In the genomic region with DNA sequence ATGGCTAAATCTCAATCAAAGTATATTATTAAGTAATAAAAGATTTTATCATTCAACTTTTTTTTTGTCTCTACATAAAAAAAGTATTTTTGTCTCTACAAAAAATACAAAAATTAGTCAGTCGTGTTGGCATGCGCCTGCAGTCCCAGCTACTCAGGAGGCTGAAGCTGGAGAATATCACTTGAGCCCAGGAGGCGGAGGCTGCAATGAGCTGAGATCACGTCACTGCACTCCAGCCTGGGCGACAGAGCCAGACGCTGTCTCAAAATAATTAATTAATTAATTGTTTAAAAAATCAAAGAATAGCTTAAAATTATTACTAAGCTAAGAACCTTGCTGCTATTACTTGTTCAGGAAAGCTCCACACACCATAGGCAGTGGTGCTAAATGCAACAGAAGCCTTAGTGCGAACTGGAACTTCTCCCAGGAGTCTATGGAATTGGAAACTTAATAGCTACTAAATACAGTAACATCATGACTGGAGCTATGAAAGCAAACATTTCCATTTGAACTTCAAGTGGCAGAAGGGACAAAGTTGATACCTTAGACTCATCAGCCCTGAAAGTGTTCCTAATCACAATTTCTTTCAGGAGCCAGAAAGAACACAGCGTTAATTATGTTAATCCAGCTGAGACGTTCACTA, we compare ENCODE assay signal across 13 cellular contexts. TPM values are rescaled to one million over a fixed set of nuclear protein-coding genes. Genes with fewer than 3 reads are reported as not detected.
DNase-seq lines count a peak whose midpoint lies in the region; ATAC-seq and TF ChIP-seq lines count a peak whose summit lies in the region.
"Had no signal": no experiment of that assay in that cellular context is flagged by ENCODE, and none has a peak within 500 bp of the region (broad histone marks: within the 10 kb centered on the region; RNA-seq: fewer than 3 reads in every experiment).

No MANE protein-coding gene starts in this region.

- intact Hi-C loops in heart right ventricle (cut with DNase I) = loop anchor here in 4 of 10 donors (2.0 to 5.0 kb wide), 2 partner anchors 19 to 41 kb away; no protein-coding TSS in a partner anchor
- intact Hi-C loops in posterior vena cava (cut with DNase I) = no loop called here
- intact Hi-C loops in activated naive CD4-positive, alpha-beta T cell treated with anti-CD3 and anti-CD28 coated beads for 36 hours (cut with micrococcal nuclease) = no loop called here

- WGBS in heart right ventricle, 2 donors = 36 to 53% methylated on average over 9 of the region's 9 CpGs

- H3K36me3 Mint-ChIP-seq in endothelial cell (ENCODE audit: low read depth, unreplicated experiment) = no peaks in the 10 kb centered on the region
- no peaks in the 10 kb centered on the region for H3K36me3 Mint-ChIP-seq in activated naive CD4-positive, alpha-beta T cell treated with anti-CD3 and anti-CD28 coated beads for 36 hours (ENCODE audit: low read depth)

- CTCF ChIA-PET in activated naive CD4-positive, alpha-beta T cell treated with anti-CD3 and anti-CD28 coated beads for 36 hours (lab: Charles Lee) = no interaction called here

- H3K27ac Mint-ChIP-seq in endothelial cell (ENCODE audit: unreplicated experiment) = no peak overlapping the region
- H3K27ac Mint-ChIP-seq in activated naive CD4-positive, alpha-beta T cell treated with anti-CD3 and anti-CD28 coated beads for 36 hours = no peak overlapping the region

- H3K9me3 ChIP-seq in BE2C (no peaks in the 10 kb centered on the region), SK-N-MC (ENCODE audit: low read depth, low read length) (no peaks in the 10 kb centered on the region), heart right ventricle (no peaks in the 10 kb centered on the region)
- H3K9me3 ChIP-seq: adrenal gland had no signal

- H3K4me3 ChIP-seq in BE2C (ENCODE audit: low read depth, low read length) (0 out of 2 replicates have a peak overlapping the region, but pooled peaks have one; percentile 6), SK-N-MC (peak overlapping the region; percentile 13; the same call in 1 of the 2 replicates), heart right ventricle (peak overlapping the region in 7 of 10 donors; percentile 2 to 26 (median 14))
- H3K4me3 ChIP-seq: adrenal gland had no signal

- H3K27me3 ChIP-seq in BE2C = no peaks in the 10 kb centered on the region
- H3K27me3 ChIP-seq in heart right ventricle = no peaks in the 10 kb centered on the region
- H3K27me3 ChIP-seq: adrenal gland had no signal

- no peak for DNase-seq in BE2C
- DNase-seq in SK-N-MC (ENCODE audit: low read depth, low spot score) = no peak
- peak; percentile 34 to 38 for DNase-seq in heart right ventricle
- DNase-seq in posterior vena cava (ENCODE audit: low spot score) = peak; percentile 75
- no peak for DNase-seq in endothelial cell (ENCODE audit: low spot score)
- DNase-seq in activated naive CD4-positive, alpha-beta T cell treated with anti-CD3 and anti-CD28 coated beads for 36 hours = no peak
- DNase-seq: AML-193, NCI-H1092 treated with DMSO at 0.1 percent for 48 hours, NCI-H774, SIG-M5 had no signal

- no peak overlapping the region for H3K4me3 Mint-ChIP-seq in endothelial cell (ENCODE audit: unreplicated experiment)
- no peak overlapping the region for H3K4me3 Mint-ChIP-seq in activated naive CD4-positive, alpha-beta T cell treated with anti-CD3 and anti-CD28 coated beads for 36 hours

- TF ChIP-seq CTCF in BE2C (IDR thresholded peaks at IDR 0.05; ENCODE audit: low read depth, low read length) (no peak), heart right ventricle (IDR thresholded peaks at IDR 0.05) (no peak), endothelial cell (IDR thresholded peaks at IDR 0.05; ENCODE audit: unreplicated experiment) (no peak)

- no peaks in the 10 kb centered on the region for H3K9me3 Mint-ChIP-seq in endothelial cell (ENCODE audit: unreplicated experiment)
- no peaks in the 10 kb centered on the region for H3K9me3 Mint-ChIP-seq in activated naive CD4-positive, alpha-beta T cell treated with anti-CD3 and anti-CD28 coated beads for 36 hours

- peak in 7 of 8 donors; percentile 28 to 73 (median 54) for ATAC-seq in heart right ventricle
- ATAC-seq in HG03432 (IDR thresholded peaks at IDR 0.05; ENCODE audit: unreplicated experiment) = no peak
- no peak for ATAC-seq in GM19035 (IDR thresholded peaks at IDR 0.05; ENCODE audit: unreplicated experiment)

- peaks cover 18% of the 10 kb centered on the region for H3K4me1 ChIP-seq in BE2C
- peaks cover 10 to 75% (median 52%) of the 10 kb centered on the region in 9 donors for H3K4me1 ChIP-seq in heart right ventricle

- H3K36me3 ChIP-seq in BE2C = no peaks in the 10 kb centered on the region; the same call in 1 of the 2 replicates
- no peaks in the 10 kb centered on the region for H3K36me3 ChIP-seq in SK-N-MC (ENCODE audit: insufficient read depth, low read length)
- H3K36me3 ChIP-seq in heart right ventricle = no peaks in the 10 kb centered on the region
- H3K36me3 ChIP-seq: adrenal gland had no signal

- H3K27ac ChIP-seq in SK-N-MC (peak overlapping the region; percentile 85), heart right ventricle (peak overlapping the region in 9 of 10 donors; percentile 49 to 84 (median 75))
- H3K27ac ChIP-seq: adrenal gland had no signal

- peak overlapping the region; percentile 31 for H3K9ac ChIP-seq in SK-N-MC (ENCODE audit: insufficient read length)

- peaks cover 4% of the 10 kb centered on the region for H3K27me3 Mint-ChIP-seq in endothelial cell (ENCODE audit: unreplicated experiment)
- no peaks in the 10 kb centered on the region for H3K27me3 Mint-ChIP-seq in activated naive CD4-positive, alpha-beta T cell treated with anti-CD3 and anti-CD28 coated beads for 36 hours (ENCODE audit: low read depth)

- H3K4me1 Mint-ChIP-seq in endothelial cell (ENCODE audit: unreplicated experiment) = no peaks in the 10 kb centered on the region
- peaks cover 2% of the 10 kb centered on the region for H3K4me1 Mint-ChIP-seq in activated naive CD4-positive, alpha-beta T cell treated with anti-CD3 and anti-CD28 coated beads for 36 hours (ENCODE audit: low read depth)

RNA-seq across cellular contexts. Expression of a gene that starts 22.6 kb away (rescaled TPM):
- 21.3 TPM for polyA plus RNA-seq in BE2C (2012; ENCODE audit: insufficient read depth, insufficient read length, low read depth)
- total RNA-seq in heart right ventricle = 10 to 100 TPM; 37.3 to 57.6 (median 43.4) TPM
- 10 to 100 TPM; 11.5 to 12.4 TPM for polyA plus RNA-seq in heart right ventricle
- total RNA-seq in posterior vena cava = 10 to 100 TPM; 20.8 to 20.9 TPM
- total RNA-seq in endothelial cell (ENCODE audit: unreplicated experiment) = 3.3 TPM
- 1 to 10 TPM; 6.5 to 7.1 TPM for total RNA-seq in activated naive CD4-positive, alpha-beta T cell treated with anti-CD3 and anti-CD28 coated beads for 36 hours

Comparison
In these comparisons a context has a peak if more than half of its experiments do, and no peak if none do; other contexts are left out.
1. DNase-seq: peak in heart right ventricle (2 of 2) and posterior vena cava (single experiment); none in BE2C (single experiment), SK-N-MC (single experiment), endothelial cell (single experiment) and activated naive CD4-positive, alpha-beta T cell treated with anti-CD3 and anti-CD28 coated beads for 36 hours (single experiment).
2. ATAC-seq: peak in heart right ventricle (7 of 8); none in HG03432 (single experiment) and GM19035 (single experiment).
3. Peak in every context shown above with its lines, with median percentiles within 50 percentile points of each other: H3K4me3 ChIP-seq.